ENCODE assay signal across 23 cellular contexts in the genomic region with DNA sequence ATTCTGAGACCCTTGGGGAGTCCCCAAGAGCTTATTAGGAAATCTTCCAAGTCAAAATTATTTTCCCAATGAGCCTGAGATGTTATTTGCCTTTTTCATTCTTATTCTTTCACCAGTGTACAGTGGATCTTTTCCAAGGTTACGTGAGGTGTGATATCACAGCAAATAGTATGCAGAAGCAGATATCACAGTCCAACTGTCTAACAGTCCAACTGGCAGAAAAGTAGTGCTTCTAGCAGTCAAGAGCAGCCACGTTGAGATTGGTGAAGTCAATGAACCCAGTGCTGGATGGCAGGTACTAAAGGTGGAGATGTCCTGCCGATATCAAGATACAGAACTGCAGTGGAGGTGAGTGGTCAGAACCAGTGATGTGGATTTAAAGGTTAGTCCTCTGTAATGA.
"Had no signal": no experiment of that assay in that cellular context is flagged by ENCODE, and none has a peak within 500 bp of the region (broad histone marks: within the 10 kb centered on the region; RNA-seq: fewer than 3 reads in every experiment).

No MANE protein-coding gene starts in this region.

- FAIRE-seq: K562 had no signal

- ATAC-seq: K562, Panc1, PC-3 had no signal

- DNase-seq: MV-4-11; NCI-H1048; NCI-H1105; NCI-H1417; NCI-H1436 treated with DMSO at 0.1 percent for 48 hours; NCI-H1694; NCI-H187 treated with DMSO at 0.1 percent for 48 hours; NCI-H2029 treated with DMSO at 0.1 percent for 48 hours; NCI-H2107; NCI-H2227 treated with DMSO at 0.1 percent for 48 hours; NCI-H524; NCI-H526 treated with DMSO at 0.1 percent for 48 hours; NCI-H748 treated with DMSO at 0.1 percent for 48 hours; NK-92 treated with Interleukin-12 subunit alpha and Interleukin-12 subunit beta, amount 100 ng/mL, for 24 hours; PC-3; SHP77; SK-N-SH; SW 1271 had no signal

- H3K4me3 ChIP-seq: K562 had no signal

- H3K4me2 ChIP-seq: KMS-11, SK-N-SH had no signal

- H3K9ac ChIP-seq: KMS-11, SK-N-SH had no signal

- H3K27me3 Mint-ChIP-seq: IgD-negative memory B cell had no signal

- H3K4me3 Mint-ChIP-seq: IgD-negative memory B cell had no signal

- H3K9me3 ChIP-seq: SK-N-SH had no signal

- H3K36me3 Mint-ChIP-seq: IgD-negative memory B cell had no signal

- H3K9me3 Mint-ChIP-seq: IgD-negative memory B cell had no signal

- H3K27ac ChIP-seq: KMS-11, RWPE1 had no signal
